ENCODE assay signal across 8 cellular contexts in genomic region chr4:125833-126232, GRCh38. TPM values are rescaled to one million over a fixed set of nuclear protein-coding genes. Genes with fewer than 3 reads are reported as not detected.
A peak's percentile ranks its signal among the peaks of the same experiment; 100 is the strongest.
DNase-seq lines count a peak whose midpoint lies in the region; ATAC-seq and TF ChIP-seq lines count a peak whose summit lies in the region.

No MANE protein-coding gene starts in this region.

- H3K36me3 Mint-ChIP-seq in progenitor cell of endocrine pancreas (ENCODE audit: insufficient read depth) = peaks cover 12% of the 10 kb centered on the region

- H3K4me3 Mint-ChIP-seq in progenitor cell of endocrine pancreas (ENCODE audit: low read depth) = peak overlapping the region; percentile 97

- 41 to 48% methylated on average over 5 of the region's 5 CpGs for WGBS in esophagus, 2 donors

- no peak for TF ChIP-seq CTCF in progenitor cell of endocrine pancreas (IDR thresholded peaks at IDR 0.05; ENCODE audit: unreplicated experiment)

- no peaks in the 10 kb centered on the region for H3K27me3 Mint-ChIP-seq in progenitor cell of endocrine pancreas

- no peaks in the 10 kb centered on the region for H3K4me1 ChIP-seq in ES-I3 (ENCODE audit: insufficient read depth, low read length)
- peaks cover 6 to 7% of the 10 kb centered on the region in 2 donors for H3K4me1 ChIP-seq in esophagus (ENCODE audit: control insufficient read depth in 2 of 2, insufficient read depth in 2 of 2, low read length in 1 of 2)

- peak overlapping the region; percentile 99 for H3K27ac Mint-ChIP-seq in progenitor cell of endocrine pancreas

- H3K36me3 ChIP-seq in ES-I3 (ENCODE audit: insufficient read depth, low read length) (peaks cover 30% of the 10 kb centered on the region), esophagus (ENCODE audit: control insufficient read depth in 2 of 2, insufficient read depth in 2 of 2, low read length in 1 of 2) (no peaks in the 10 kb centered on the region)

- H3K9me3 Mint-ChIP-seq in progenitor cell of endocrine pancreas (ENCODE audit: low read depth) = peaks cover 17% of the 10 kb centered on the region

- peak; percentile 16 for DNase-seq in RKO (ENCODE audit: low spot score)
- DNase-seq in progenitor cell of endocrine pancreas (ENCODE audit: low spot score, unreplicated experiment) = no peak
- no peak for DNase-seq in caudate nucleus (lab: John Stamatoyannopoulos, UW)
- no peak for DNase-seq in midbrain (lab: John Stamatoyannopoulos, UW)
- DNase-seq in activated CD4-positive, CD25-positive, alpha-beta regulatory T cell (lab: John Stamatoyannopoulos, UW) = no peak

- peak overlapping the region; percentile 94 to 98 for H3K4me3 ChIP-seq in esophagus (ENCODE audit: low read depth in 1 of 2, low read length in 2 of 2)

- ATAC-seq in HG02884 (IDR thresholded peaks at IDR 0.05; ENCODE audit: unreplicated experiment) = no peak

- H3K9ac ChIP-seq in ES-I3 (ENCODE audit: low read depth, low read length) = peak overlapping the region; percentile 95

- peak overlapping the region; percentile 95 to 96 for H3K27ac ChIP-seq in esophagus (ENCODE audit: low read depth in 2 of 2, low read length in 1 of 2)
- no peak overlapping the region for H3K27ac ChIP-seq in caudate nucleus (ENCODE audit: low read depth, low read length)

- H3K9me3 ChIP-seq in ES-I3 (ENCODE audit: control insufficient read depth, insufficient read depth, low read length) (peaks cover 10% of the 10 kb centered on the region), esophagus (ENCODE audit: control insufficient read depth in 2 of 2, insufficient read depth in 1 of 2, low read depth in 1 of 2, low read length in 1 of 2) (no peaks in the 10 kb centered on the region)

- no peaks in the 10 kb centered on the region for H3K27me3 ChIP-seq in esophagus (ENCODE audit: control insufficient read depth in 1 of 2, insufficient read depth in 2 of 2, low read length in 2 of 2)

- H3K4me1 Mint-ChIP-seq in progenitor cell of endocrine pancreas (ENCODE audit: low read depth) = peaks cover 10% of the 10 kb centered on the region

RNA-seq across cellular contexts. Expression of gene ZNF718, which starts 1.5 kb away (rescaled TPM):
- under 1 TPM; 0.75 to 0.98 TPM for polyA plus RNA-seq in esophagus
- total RNA-seq in progenitor cell of endocrine pancreas = 9.3 and 10.3 TPM in 2 replicates
